ENCODE assay signal across 1 cellular context in the genomic region with DNA sequence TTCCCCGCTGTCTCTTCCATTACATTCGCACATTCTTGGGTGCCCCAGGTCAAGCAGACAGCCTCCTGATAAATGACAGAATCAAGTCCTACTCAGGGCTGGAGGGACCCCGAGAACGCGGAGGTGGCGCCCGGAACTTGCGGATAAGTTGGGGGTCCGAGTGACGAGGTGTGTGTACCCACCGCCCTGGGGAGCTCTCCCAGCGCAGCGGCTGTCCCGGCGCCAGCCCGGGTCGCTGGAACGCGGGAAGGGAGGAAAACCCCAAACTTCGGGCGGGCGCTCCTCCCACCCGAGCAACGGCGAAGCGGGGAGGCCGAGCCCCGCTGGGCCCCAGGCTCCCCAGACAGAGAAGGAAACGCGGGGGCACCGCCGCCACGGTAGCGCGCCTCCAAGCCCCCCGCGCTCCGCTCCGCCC.
TF ChIP-seq lines count a peak whose summit lies in the region.

No MANE protein-coding gene starts in this region.

TF ChIP-seq in GM23338, 12 proteins besides CTCF, POLR2A, EP300 and RAD21 (continued from another document):
- TF ChIP-seq STAT1 (IDR thresholded peaks at IDR 0.05; ENCODE audit: unreplicated experiment), result no peak
